In the genomic region with DNA sequence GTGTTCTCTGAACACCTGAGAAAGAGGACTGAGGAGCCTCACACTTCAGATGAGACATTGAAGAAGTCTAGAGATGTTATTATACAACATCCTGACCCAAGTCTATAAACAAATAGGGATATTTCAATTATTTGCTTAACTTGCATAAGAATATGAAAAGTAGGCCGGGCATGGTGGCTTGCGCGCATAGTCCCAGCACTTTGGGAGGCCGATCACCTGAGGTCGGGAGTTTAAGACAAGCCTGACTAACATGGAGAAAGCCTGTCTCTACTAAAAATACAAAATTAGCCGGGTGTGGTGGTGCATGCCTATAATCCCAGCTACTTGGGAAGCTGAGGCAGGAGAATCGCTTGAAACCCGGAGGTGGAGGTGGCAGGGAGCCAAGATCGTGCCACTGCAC, we compare ENCODE assay signal across 10 cellular contexts. TPM values are rescaled to one million over a fixed set of nuclear protein-coding genes. Genes with fewer than 3 reads are reported as not detected.
"Had no signal": no experiment of that assay in that cellular context is flagged by ENCODE, and none has a peak within 500 bp of the region (broad histone marks: within the 10 kb centered on the region; RNA-seq: fewer than 3 reads in every experiment).

No MANE protein-coding gene starts in this region.

RNA-seq across cellular contexts. Expression of a gene that starts 25.8 kb away (rescaled TPM):
- total RNA-seq: OCI-LY7, PC-3, PC-9, Right ventricle myocardium inferior, Right ventricle myocardium superior, RPMI7951, SJCRH30, SJSA1, SK-MEL-5 had no signal
- polyA plus RNA-seq: SK-N-SH had no signal
